ENCODE assay signal across 10 cellular contexts in the genomic region with DNA sequence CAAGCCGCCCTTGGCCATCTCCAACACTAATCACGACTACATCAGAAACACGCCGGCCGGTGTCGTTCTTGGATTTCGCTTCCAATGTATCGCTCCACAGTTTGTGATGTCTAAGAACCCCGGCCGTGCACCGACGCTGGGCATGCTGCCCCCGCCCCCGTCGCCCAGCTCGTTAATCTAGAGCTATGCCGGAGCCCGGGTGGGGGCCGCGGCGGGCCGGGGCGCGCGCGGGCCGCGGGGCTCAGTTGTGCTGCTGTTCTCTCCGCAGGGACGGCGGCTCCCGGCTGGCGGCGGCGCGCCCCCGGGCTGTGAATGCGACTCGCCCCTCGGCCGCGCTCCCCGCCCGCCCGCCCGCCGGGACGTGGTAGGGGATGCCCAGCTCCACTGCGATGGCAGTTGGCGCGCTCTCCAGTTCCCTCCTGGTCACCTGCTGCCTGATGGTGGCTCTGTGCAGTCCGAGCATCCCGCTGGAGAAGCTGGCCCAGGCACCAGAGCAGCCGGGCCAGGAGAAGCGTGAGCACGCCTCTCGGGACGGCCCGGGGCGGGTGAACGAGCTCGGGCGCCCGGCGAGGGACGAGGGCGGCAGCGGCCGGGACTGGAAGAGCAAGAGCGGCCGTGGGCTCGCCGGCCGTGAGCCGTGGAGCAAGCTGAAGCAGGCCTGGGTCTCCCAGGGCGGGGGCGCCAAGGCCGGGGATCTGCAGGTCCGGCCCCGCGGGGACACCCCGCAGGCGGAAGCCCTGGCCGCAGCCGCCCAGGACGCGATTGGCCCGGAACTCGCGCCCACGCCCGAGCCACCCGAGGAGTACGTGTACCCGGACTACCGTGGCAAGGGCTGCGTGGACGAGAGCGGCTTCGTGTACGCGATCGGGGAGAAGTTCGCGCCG. TPM values are rescaled to one million over a fixed set of nuclear protein-coding genes. Genes with fewer than 3 reads are reported as not detected.
DNase-seq lines count a peak whose midpoint lies in the region; ATAC-seq and TF ChIP-seq lines count a peak whose summit lies in the region.
"Had no signal": no experiment of that assay in that cellular context is flagged by ENCODE, and none has a peak within 500 bp of the region (broad histone marks: within the 10 kb centered on the region; RNA-seq: fewer than 3 reads in every experiment).

No MANE protein-coding gene starts in this region.

- peak overlapping the region in 1 of 2 donors; percentile 9 for H3K9ac ChIP-seq in mucosa of rectum (ENCODE audit: low read depth in 1 of 2, low read length in 2 of 2)

- DNase-seq in NCI-H82 (lab: John Stamatoyannopoulos, UW) (peak; percentile 42), NCI-H82 treated with DMSO at 0.1 percent for 48 hours (lab: John Stamatoyannopoulos, UW; ENCODE audit: unreplicated experiment) (no peak), epithelial cell of proximal tubule (ENCODE audit: low read depth) (no peak), thyroid gland (peak; percentile 33 to 48), NCI-H1694 treated with DMSO at 0.1 percent for 48 hours (lab: John Stamatoyannopoulos, UW) (no peak)
- DNase-seq: activated gamma-delta T cell, T-helper 2 cell had no signal

- H3K36me3 ChIP-seq in mucosa of rectum (ENCODE audit: control insufficient read depth in 2 of 2, insufficient read depth in 2 of 2, low read length in 2 of 2) (no peaks in the 10 kb centered on the region), thyroid gland (no peaks in the 10 kb centered on the region)

- intact Hi-C loops in thyroid gland (cut with DNase I), result no loop called here

- 2 to 3% methylated on average over 16 to 17 of the region's 106 CpGs for WGBS in thyroid gland, 2 donors

- TF ChIP-seq CTCF in epithelial cell of proximal tubule (conservative IDR thresholded peaks at IDR 0.05; ENCODE audit: low read depth, low read length), result no peak
- no peak for TF ChIP-seq CTCF in thyroid gland (IDR thresholded peaks at IDR 0.05)

- no peaks in the 10 kb centered on the region for H3K9me3 ChIP-seq in mucosa of rectum (ENCODE audit: control insufficient read depth in 2 of 2, low read length in 2 of 2)
- H3K9me3 ChIP-seq in thyroid gland, result no peaks in the 10 kb centered on the region

- H3K4me1 ChIP-seq in mucosa of rectum (ENCODE audit: control insufficient read depth in 2 of 2, insufficient read depth in 2 of 2, low read length in 2 of 2) (peaks cover 2 to 8% of the 10 kb centered on the region in 2 donors), thyroid gland (peaks cover 12 to 31% of the 10 kb centered on the region in 2 donors)

- TF ChIP-seq POLR2A in thyroid gland (IDR thresholded peaks at IDR 0.05), result no peak

- H3K27ac ChIP-seq in mucosa of rectum (ENCODE audit: low read depth in 2 of 2, low read length in 2 of 2), result no peak overlapping the region
- H3K27ac ChIP-seq in thyroid gland, result no peak overlapping the region

- ATAC-seq in GM19463 (IDR thresholded peaks at IDR 0.05; ENCODE audit: unreplicated experiment), result no peak
- ATAC-seq in HG02623 (IDR thresholded peaks at IDR 0.05; ENCODE audit: unreplicated experiment), result no peak

- H3K4me3 ChIP-seq in epithelial cell of proximal tubule (ENCODE audit: low read depth, low read length) (peak overlapping the region; percentile 6), mucosa of rectum (ENCODE audit: low read length in 2 of 2) (peak overlapping the region; percentile 53 to 65), thyroid gland (replicated peaks in 1 of 3) (no peak overlapping the region)

- H3K27me3 ChIP-seq in mucosa of rectum (ENCODE audit: control insufficient read depth in 2 of 2, insufficient read depth in 2 of 2, low read length in 2 of 2), result peaks cover 13 to 20% of the 10 kb centered on the region in 2 donors
- no peaks in the 10 kb centered on the region for H3K27me3 ChIP-seq in thyroid gland

RNA-seq across cellular contexts. Expression of gene VWC2, which starts 1.9 kb away (rescaled TPM):
- total RNA-seq in epithelial cell of proximal tubule (not detected in 2 replicates), thyroid gland (under 1 TPM in 2 of 4 donors, not detected in 2; 0.25 to 0.63 TPM)

Comparison
In these comparisons a context has a peak if more than half of its experiments do, and no peak if none do; other contexts are left out.
1. DNase-seq: peak in NCI-H82 (single experiment) and thyroid gland (2 of 2); none in NCI-H82 treated with DMSO at 0.1 percent for 48 hours (single experiment), epithelial cell of proximal tubule (single experiment) and NCI-H1694 treated with DMSO at 0.1 percent for 48 hours (single experiment).
2. H3K4me3 ChIP-seq: peak in epithelial cell of proximal tubule (single experiment) and mucosa of rectum (2 of 2); none in thyroid gland (0 of 3).